32 cellular contexts compared by ENCODE assay signal in the genomic region with DNA sequence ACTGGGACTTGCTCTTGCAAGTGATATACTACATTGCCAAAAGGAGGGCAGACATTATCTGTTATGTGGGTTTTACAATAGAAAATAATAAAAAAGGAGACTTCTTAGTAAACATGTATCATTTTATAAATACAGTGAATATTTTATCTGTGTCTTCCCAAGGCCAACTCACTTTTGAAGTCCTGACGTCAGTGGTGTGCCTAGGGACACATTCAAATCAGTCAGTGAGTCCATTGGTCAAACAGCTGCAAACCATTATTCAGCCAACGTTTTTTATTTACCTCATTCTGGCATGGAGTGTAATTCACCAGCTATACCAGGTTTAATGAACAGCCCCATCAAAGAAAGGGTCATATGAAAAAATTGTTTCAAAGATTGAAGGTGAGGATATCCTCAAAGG.
"Had no signal": no experiment of that assay in that cellular context is flagged by ENCODE, and none has a peak within 500 bp of the region (broad histone marks: within the 10 kb centered on the region; RNA-seq: fewer than 3 reads in every experiment).

No MANE protein-coding gene starts in this region.

- H3K36me3 Mint-ChIP-seq: natural killer cell; neural progenitor cell; stimulated activated memory B cell treated with anti-CD40 and anti-IgM and Interleukin-4, amounts not matched to agents 10 μg/mL and 1 μg/mL and 100 μg/mL, for 72 hours had no signal

- H3K36me3 ChIP-seq: neural progenitor cell, ovary, right lobe of liver, sigmoid colon, spleen, suprapubic skin, thoracic aorta, thyroid gland, tibial nerve, upper lobe of left lung, vagina had no signal

- H3K4me1 ChIP-seq: neural progenitor cell, parathyroid adenoma, psoas muscle, right lobe of liver, sigmoid colon, spleen, suprapubic skin, thyroid gland, tibial nerve, upper lobe of left lung, vagina had no signal

- ATAC-seq: natural killer cell; psoas muscle; right cardiac atrium; right lobe of liver; stimulated activated memory B cell treated with anti-CD40 and anti-IgM and Interleukin-4, amounts not matched to agents 10 μg/mL and 1 μg/mL and 100 μg/mL, for 72 hours; stimulated activated naive CD8-positive, alpha-beta T cell treated with anti-CD3 and anti-CD28 coated beads, Interleukin-15, amount 100 ng/mL, for 72 hours; stimulated activated naive CD8-positive, alpha-beta T cell treated with anti-CD3 and anti-CD28 coated beads, Interleukin-15, Interleukin-2, amounts not matched to agents 100 U/mL and 50 U/mL, for 24 hours had no signal

- H3K9ac ChIP-seq: neural progenitor cell, parathyroid adenoma had no signal

- H3K27ac ChIP-seq: neural progenitor cell, ovary, parathyroid adenoma, psoas muscle, right lobe of liver, sigmoid colon, skin epidermis, spleen, suprapubic skin, thoracic aorta, thyroid gland, tibial nerve, upper lobe of left lung, vagina had no signal

- H3K4me1 Mint-ChIP-seq: natural killer cell; nephron; stimulated activated memory B cell treated with anti-CD40 and anti-IgM and Interleukin-4, amounts not matched to agents 10 μg/mL and 1 μg/mL and 100 μg/mL, for 72 hours; stimulated activated naive CD8-positive, alpha-beta T cell treated with anti-CD3 and anti-CD28 coated beads, Interleukin-15, amount 100 ng/mL, for 72 hours had no signal

- H3K27ac Mint-ChIP-seq: natural killer cell; nephron; neural progenitor cell; progenitor cell of endocrine pancreas; stimulated activated memory B cell treated with anti-CD40 and anti-IgM and Interleukin-4, amounts not matched to agents 10 μg/mL and 1 μg/mL and 100 μg/mL, for 72 hours; stimulated activated naive CD8-positive, alpha-beta T cell treated with anti-CD3 and anti-CD28 coated beads, Interleukin-15, amount 100 ng/mL, for 72 hours had no signal

- H3K9me3 Mint-ChIP-seq: nephron; neural progenitor cell; stimulated activated memory B cell treated with anti-CD40 and anti-IgM and Interleukin-4, amounts not matched to agents 10 μg/mL and 1 μg/mL and 100 μg/mL, for 72 hours; stimulated activated naive CD8-positive, alpha-beta T cell treated with anti-CD3 and anti-CD28 coated beads, Interleukin-15, amount 100 ng/mL, for 72 hours had no signal

- H3K27me3 ChIP-seq: neural progenitor cell, ovary, right lobe of liver, sigmoid colon, spleen, suprapubic skin, thyroid gland, tibial nerve, upper lobe of left lung, vagina had no signal

- H3K27me3 Mint-ChIP-seq: progenitor cell of endocrine pancreas; stimulated activated memory B cell treated with anti-CD40 and anti-IgM and Interleukin-4, amounts not matched to agents 10 μg/mL and 1 μg/mL and 100 μg/mL, for 72 hours; stimulated activated naive CD8-positive, alpha-beta T cell treated with anti-CD3 and anti-CD28 coated beads, Interleukin-15, amount 100 ng/mL, for 72 hours had no signal

- H3K4me2 ChIP-seq: neural progenitor cell, smooth muscle cell had no signal

- DNase-seq: natural killer cell; occipital lobe; ovary; posterior cingulate gyrus; psoas muscle; right cardiac atrium; right lobe of liver; sigmoid colon; spleen; stimulated activated CD4-positive, alpha-beta T cell treated with anti-CD3 and anti-CD28 coated beads, Interleukin-12 subunit alpha, Interleukin-12 subunit beta, amount 100 ng/mL, for 4 hours; stimulated activated CD4-positive, alpha-beta T cell treated with anti-CD3 and anti-CD28 coated beads, Interleukin-1b, Interleukin-23, amount 100 ng/mL, for 48 hours; stimulated activated CD4-positive, alpha-beta T cell treated with anti-CD3 and anti-CD28 coated beads, Interleukin-4, amount 100 ng/mL, for 1 hour; stimulated activated CD4-positive, alpha-beta T cell treated with anti-CD3 and anti-CD28 coated beads, Interleukin-4, amount 100 ng/mL, for 4 hours; stimulated activated CD8-positive, alpha-beta memory T cell treated with anti-CD3 and anti-CD28 coated beads, Interleukin-4, amount 100 ng/mL, for 48 hours; stimulated activated naive CD4-positive, alpha-beta T cell; stimulated activated naive CD8-positive, alpha-beta T cell treated with anti-CD3 and anti-CD28 coated beads, Interleukin-15, amount 100 ng/mL, for 72 hours; stimulated activated naive CD8-positive, alpha-beta T cell treated with anti-CD3 and anti-CD28 coated beads, Interleukin-15, Interleukin-2, amounts not matched to agents 100 U/mL and 50 U/mL, for 24 hours; substantia nigra; thyroid gland; trophoblast cell; upper lobe of left lung had no signal

- H3K4me3 Mint-ChIP-seq: natural killer cell; nephron; neural progenitor cell; stimulated activated memory B cell treated with anti-CD40 and anti-IgM and Interleukin-4, amounts not matched to agents 10 μg/mL and 1 μg/mL and 100 μg/mL, for 72 hours; stimulated activated naive CD8-positive, alpha-beta T cell treated with anti-CD3 and anti-CD28 coated beads, Interleukin-15, amount 100 ng/mL, for 72 hours had no signal

- H3K79me2 ChIP-seq: parathyroid adenoma had no signal

- H3K4me3 ChIP-seq: neural progenitor cell, ovary, psoas muscle, right lobe of liver, sigmoid colon, skin epidermis, smooth muscle cell, spleen, suprapubic skin, thoracic aorta, thyroid gland, tibial nerve, upper lobe of left lung, vagina had no signal

- H2AFZ ChIP-seq: neural progenitor cell, parathyroid adenoma had no signal

- H3K9me3 ChIP-seq: ovary, psoas muscle, right lobe of liver, sigmoid colon, spleen, suprapubic skin, thoracic aorta, thyroid gland, tibial nerve, upper lobe of left lung, vagina had no signal
